Comparison of ENCODE assay signal across 2 cellular contexts in genomic region chr2:32711908-32712307, GRCh38.
TF ChIP-seq lines count a peak whose summit lies in the region.

No MANE protein-coding gene starts in this region.

TF ChIP-seq in SK-N-SH, 30 proteins besides CTCF, POLR2A, EP300 and RAD21 (continued from another document):
- TF ChIP-seq, protein P1, sequence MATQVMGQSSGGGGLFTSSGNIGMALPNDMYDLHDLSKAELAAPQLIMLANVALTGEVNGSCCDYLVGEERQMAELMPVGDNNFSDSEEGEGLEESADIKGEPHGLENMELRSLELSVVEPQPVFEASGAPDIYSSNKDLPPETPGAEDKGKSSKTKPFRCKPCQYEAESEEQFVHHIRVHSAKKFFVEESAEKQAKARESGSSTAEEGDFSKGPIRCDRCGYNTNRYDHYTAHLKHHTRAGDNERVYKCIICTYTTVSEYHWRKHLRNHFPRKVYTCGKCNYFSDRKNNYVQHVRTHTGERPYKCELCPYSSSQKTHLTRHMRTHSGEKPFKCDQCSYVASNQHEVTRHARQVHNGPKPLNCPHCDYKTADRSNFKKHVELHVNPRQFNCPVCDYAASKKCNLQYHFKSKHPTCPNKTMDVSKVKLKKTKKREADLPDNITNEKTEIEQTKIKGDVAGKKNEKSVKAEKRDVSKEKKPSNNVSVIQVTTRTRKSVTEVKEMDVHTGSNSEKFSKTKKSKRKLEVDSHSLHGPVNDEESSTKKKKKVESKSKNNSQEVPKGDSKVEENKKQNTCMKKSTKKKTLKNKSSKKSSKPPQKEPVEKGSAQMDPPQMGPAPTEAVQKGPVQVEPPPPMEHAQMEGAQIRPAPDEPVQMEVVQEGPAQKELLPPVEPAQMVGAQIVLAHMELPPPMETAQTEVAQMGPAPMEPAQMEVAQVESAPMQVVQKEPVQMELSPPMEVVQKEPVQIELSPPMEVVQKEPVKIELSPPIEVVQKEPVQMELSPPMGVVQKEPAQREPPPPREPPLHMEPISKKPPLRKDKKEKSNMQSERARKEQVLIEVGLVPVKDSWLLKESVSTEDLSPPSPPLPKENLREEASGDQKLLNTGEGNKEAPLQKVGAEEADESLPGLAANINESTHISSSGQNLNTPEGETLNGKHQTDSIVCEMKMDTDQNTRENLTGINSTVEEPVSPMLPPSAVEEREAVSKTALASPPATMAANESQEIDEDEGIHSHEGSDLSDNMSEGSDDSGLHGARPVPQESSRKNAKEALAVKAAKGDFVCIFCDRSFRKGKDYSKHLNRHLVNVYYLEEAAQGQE (IDR thresholded peaks at IDR 0.05; ENCODE audit: low read depth, low read length) = no peak
- TF ChIP-seq TAF1 (IDR thresholded peaks at IDR 0.05; ENCODE audit: borderline replicate concordance, low read depth, low read length) (no peak), USF1 (IDR thresholded peaks at IDR 0.05; ENCODE audit: borderline replicate concordance, low read depth) (no peak), YY1 (IDR thresholded peaks at IDR 0.05; ENCODE audit: low read depth) (no peak), POLR2AphosphoS5 (IDR thresholded peaks at IDR 0.05; ENCODE audit: low read depth, low read length) (no peak), RXRA (IDR thresholded peaks at IDR 0.05; ENCODE audit: borderline replicate concordance, low read depth) (no peak), MXI1 (IDR thresholded peaks at IDR 0.05; ENCODE audit: low read depth, low read length) (no peak), GATA2 (CRISPR knock-in tag; IDR thresholded peaks at IDR 0.05) (no peak), CHD2 (IDR thresholded peaks at IDR 0.05; ENCODE audit: low read length, partially characterized antibody) (no peak), TCF12 (IDR thresholded peaks at IDR 0.05) (no peak), SIN3A (IDR thresholded peaks at IDR 0.05; ENCODE audit: borderline replicate concordance, low read depth, low read length) (no peak), NRF1 (IDR thresholded peaks at IDR 0.05; ENCODE audit: low read depth, low read length) (no peak), TEAD4 (IDR thresholded peaks at IDR 0.05; ENCODE audit: borderline replicate concordance, insufficient read depth) (no peak)
- TF ChIP-seq, protein P2, sequence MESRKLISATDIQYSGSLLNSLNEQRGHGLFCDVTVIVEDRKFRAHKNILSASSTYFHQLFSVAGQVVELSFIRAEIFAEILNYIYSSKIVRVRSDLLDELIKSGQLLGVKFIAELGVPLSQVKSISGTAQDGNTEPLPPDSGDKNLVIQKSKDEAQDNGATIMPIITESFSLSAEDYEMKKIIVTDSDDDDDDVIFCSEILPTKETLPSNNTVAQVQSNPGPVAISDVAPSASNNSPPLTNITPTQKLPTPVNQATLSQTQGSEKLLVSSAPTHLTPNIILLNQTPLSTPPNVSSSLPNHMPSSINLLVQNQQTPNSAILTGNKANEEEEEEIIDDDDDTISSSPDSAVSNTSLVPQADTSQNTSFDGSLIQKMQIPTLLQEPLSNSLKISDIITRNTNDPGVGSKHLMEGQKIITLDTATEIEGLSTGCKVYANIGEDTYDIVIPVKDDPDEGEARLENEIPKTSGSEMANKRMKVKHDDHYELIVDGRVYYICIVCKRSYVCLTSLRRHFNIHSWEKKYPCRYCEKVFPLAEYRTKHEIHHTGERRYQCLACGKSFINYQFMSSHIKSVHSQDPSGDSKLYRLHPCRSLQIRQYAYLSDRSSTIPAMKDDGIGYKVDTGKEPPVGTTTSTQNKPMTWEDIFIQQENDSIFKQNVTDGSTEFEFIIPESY (IDR thresholded peaks at IDR 0.05; ENCODE audit: borderline replicate concordance, low read depth) = no peak
- TF ChIP-seq, protein P3, sequence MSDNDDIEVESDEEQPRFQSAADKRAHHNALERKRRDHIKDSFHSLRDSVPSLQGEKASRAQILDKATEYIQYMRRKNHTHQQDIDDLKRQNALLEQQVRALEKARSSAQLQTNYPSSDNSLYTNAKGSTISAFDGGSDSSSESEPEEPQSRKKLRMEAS (IDR thresholded peaks at IDR 0.05; ENCODE audit: low read depth) = no peak
- TF ChIP-seq, protein P4, sequence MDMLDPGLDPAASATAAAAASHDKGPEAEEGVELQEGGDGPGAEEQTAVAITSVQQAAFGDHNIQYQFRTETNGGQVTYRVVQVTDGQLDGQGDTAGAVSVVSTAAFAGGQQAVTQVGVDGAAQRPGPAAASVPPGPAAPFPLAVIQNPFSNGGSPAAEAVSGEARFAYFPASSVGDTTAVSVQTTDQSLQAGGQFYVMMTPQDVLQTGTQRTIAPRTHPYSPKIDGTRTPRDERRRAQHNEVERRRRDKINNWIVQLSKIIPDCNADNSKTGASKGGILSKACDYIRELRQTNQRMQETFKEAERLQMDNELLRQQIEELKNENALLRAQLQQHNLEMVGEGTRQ (IDR thresholded peaks at IDR 0.05; ENCODE audit: borderline replicate concordance, low read depth, low read length) = no peak

TF ChIP-seq in SK-N-SH treated with all-trans-retinoic acid at 6 μM for 48 hours, 23 proteins besides CTCF, POLR2A, EP300 and RAD21 (continued from another document):
- no peak for TF ChIP-seq PATZ1 (CRISPR knock-in tag; IDR thresholded peaks at IDR 0.05; ENCODE audit: borderline replicate concordance)
- TF ChIP-seq ZNF70 (CRISPR knock-in tag; IDR thresholded peaks at IDR 0.05) = no peak
- TF ChIP-seq BACH2 (CRISPR knock-in tag; IDR thresholded peaks at IDR 0.05; ENCODE audit: borderline replicate concordance) = no peak
- no peak for TF ChIP-seq PPARA (CRISPR knock-in tag; IDR thresholded peaks at IDR 0.05; ENCODE audit: borderline replicate concordance)
- no peak for TF ChIP-seq CSDC2 (CRISPR knock-in tag; IDR thresholded peaks at IDR 0.05)
- no peak for TF ChIP-seq ZFP30 (CRISPR knock-in tag; IDR thresholded peaks at IDR 0.05)
- TF ChIP-seq, protein P5, sequence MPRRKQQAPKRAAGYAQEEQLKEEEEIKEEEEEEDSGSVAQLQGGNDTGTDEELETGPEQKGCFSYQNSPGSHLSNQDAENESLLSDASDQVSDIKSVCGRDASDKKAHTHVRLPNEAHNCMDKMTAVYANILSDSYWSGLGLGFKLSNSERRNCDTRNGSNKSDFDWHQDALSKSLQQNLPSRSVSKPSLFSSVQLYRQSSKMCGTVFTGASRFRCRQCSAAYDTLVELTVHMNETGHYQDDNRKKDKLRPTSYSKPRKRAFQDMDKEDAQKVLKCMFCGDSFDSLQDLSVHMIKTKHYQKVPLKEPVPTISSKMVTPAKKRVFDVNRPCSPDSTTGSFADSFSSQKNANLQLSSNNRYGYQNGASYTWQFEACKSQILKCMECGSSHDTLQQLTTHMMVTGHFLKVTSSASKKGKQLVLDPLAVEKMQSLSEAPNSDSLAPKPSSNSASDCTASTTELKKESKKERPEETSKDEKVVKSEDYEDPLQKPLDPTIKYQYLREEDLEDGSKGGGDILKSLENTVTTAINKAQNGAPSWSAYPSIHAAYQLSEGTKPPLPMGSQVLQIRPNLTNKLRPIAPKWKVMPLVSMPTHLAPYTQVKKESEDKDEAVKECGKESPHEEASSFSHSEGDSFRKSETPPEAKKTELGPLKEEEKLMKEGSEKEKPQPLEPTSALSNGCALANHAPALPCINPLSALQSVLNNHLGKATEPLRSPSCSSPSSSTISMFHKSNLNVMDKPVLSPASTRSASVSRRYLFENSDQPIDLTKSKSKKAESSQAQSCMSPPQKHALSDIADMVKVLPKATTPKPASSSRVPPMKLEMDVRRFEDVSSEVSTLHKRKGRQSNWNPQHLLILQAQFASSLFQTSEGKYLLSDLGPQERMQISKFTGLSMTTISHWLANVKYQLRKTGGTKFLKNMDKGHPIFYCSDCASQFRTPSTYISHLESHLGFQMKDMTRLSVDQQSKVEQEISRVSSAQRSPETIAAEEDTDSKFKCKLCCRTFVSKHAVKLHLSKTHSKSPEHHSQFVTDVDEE (CRISPR knock-in tag; IDR thresholded peaks at IDR 0.05) = no peak
- TF ChIP-seq OSR1 (CRISPR knock-in tag; IDR thresholded peaks at IDR 0.05) = no peak
- no peak for TF ChIP-seq ESRRG (CRISPR knock-in tag; IDR thresholded peaks at IDR 0.05)
- TF ChIP-seq TCF4 (CRISPR knock-in tag; IDR thresholded peaks at IDR 0.05; ENCODE audit: borderline replicate concordance) = no peak
- TF ChIP-seq ZFP3 (CRISPR knock-in tag; IDR thresholded peaks at IDR 0.05) = no peak
